Comparison of ENCODE assay signal across 29 cellular contexts in genomic region chr2:231010201-231010730, GRCh38. TPM values are rescaled to one million over a fixed set of nuclear protein-coding genes. Genes with fewer than 3 reads are reported as not detected.
"Had no signal": no experiment of that assay in that cellular context is flagged by ENCODE, and none has a peak within 500 bp of the region (broad histone marks: within the 10 kb centered on the region; RNA-seq: fewer than 3 reads in every experiment).

No MANE protein-coding gene starts in this region.

- H3K4me1 ChIP-seq: gastrocnemius medialis, heart right ventricle, left lung, lower lobe of right lung had no signal

- H3K36me3 ChIP-seq: esophagus squamous epithelium, gastrocnemius medialis, heart right ventricle, left lung, lower lobe of right lung had no signal

- DNase-seq: dermis blood vessel endothelial cell; dorsolateral prefrontal cortex; effector CD8-positive, alpha-beta T cell; effector memory CD8-positive, alpha-beta T cell; endodermal cell; erythroblast; esophagus squamous epithelium; foreskin fibroblast; foreskin melanocyte; gastrocnemius medialis; glutamatergic neuron; head of caudate nucleus; heart right ventricle; hippocampal formation; left cardiac atrium; left lung; left ventricle myocardium superior; lower lobe of right lung; mesenchymal stem cell; mucosa of descending colon; naive B cell had no signal

- H3K4me3 Mint-ChIP-seq: effector memory CD8-positive, alpha-beta T cell; endodermal cell; mesothelial cell of epicardium; naive B cell had no signal

- H3K4me3 ChIP-seq: coronary artery, dorsolateral prefrontal cortex, esophagus squamous epithelium, gastrocnemius medialis, heart right ventricle, left lung, lower lobe of right lung, mucosa of descending colon had no signal

- H3K27me3 ChIP-seq: dorsolateral prefrontal cortex, gastrocnemius medialis had no signal

- H3K9me3 ChIP-seq: esophagus squamous epithelium, gastrocnemius medialis, heart right ventricle, left lung, lower lobe of right lung, mucosa of descending colon had no signal

- H3K36me3 Mint-ChIP-seq: mesothelial cell of epicardium had no signal

- H3K27ac Mint-ChIP-seq: effector memory CD8-positive, alpha-beta T cell; endodermal cell; mesothelial cell of epicardium had no signal

RNA-seq across cellular contexts. Expression of gene SPATA3, which starts 14.3 kb away (rescaled TPM):
- total RNA-seq: dermis blood vessel endothelial cell, endodermal cell, esophagus mucosa, esophagus squamous epithelium, gastrocnemius medialis, glomerular endothelial cell, heart right ventricle, kidney epithelial cell, left cardiac atrium, left lung, left ventricle myocardium superior, lower lobe of right lung, lung microvascular endothelial cell, mesenteric fat pad, mesothelial cell of epicardium, mucosa of descending colon, myocyte had no signal

RNA-seq across cellular contexts. Expression of gene C2orf72, which starts 27.1 kb away (rescaled TPM):
- total RNA-seq: mesenteric fat pad, myocyte had no signal
